8 cellular contexts compared by ENCODE assay signal in genomic region chr11:94767701-94768601, GRCh38. TPM values are rescaled to one million over a fixed set of nuclear protein-coding genes. Genes with fewer than 3 reads are reported as not detected.
DNase-seq lines count a peak whose midpoint lies in the region; ATAC-seq, FAIRE-seq and TF ChIP-seq lines count a peak whose summit lies in the region.

Gene AMOTL1 (plus strand): TSS chr11:94768356. CDS start chr11:94768512, 156 bp downstream.

- H3K27ac ChIP-seq in SK-N-MC (no peak within 1 kb of the TSS), small intestine (ENCODE audit: low read depth in 1 of 2, low read length in 1 of 2) (peak within 1 kb of the TSS; percentile 21 to 93)

- TF ChIP-seq CTCF in choroid plexus epithelial cell (conservative IDR thresholded peaks at IDR 0.05; ENCODE audit: low read depth, low read length), result no peak

- peak within 1 kb of the TSS; percentile 92 for H3K9ac ChIP-seq in SK-N-MC (ENCODE audit: insufficient read length)

- ATAC-seq in GM21723 (IDR thresholded peaks at IDR 0.05; ENCODE audit: unreplicated experiment), result peak; percentile 60

- no peak for FAIRE-seq in small intestine (lab: Jason Lieb, UNC)

- DNase-seq in Daoy (ENCODE audit: low read depth) (peak; percentile 94), MG63 (peak; percentile 94), SK-N-MC (ENCODE audit: low read depth, low spot score) (no peak), choroid plexus epithelial cell (ENCODE audit: low read depth) (peak; percentile 86), islet precursor cell (peak; percentile 99), small intestine (peak; percentile 39), SHP77 treated with DMSO at 0.1 percent for 48 hours (lab: John Stamatoyannopoulos, UW) (no peak)

- peaks cover 0 to 4% of the 10 kb centered on the region in 2 donors for H3K4me1 ChIP-seq in small intestine (ENCODE audit: control insufficient read depth in 2 of 2, insufficient read depth in 1 of 2, low read depth in 1 of 2, low read length in 1 of 2)

- H3K27me3 ChIP-seq in MG63 (no peaks in the 10 kb centered on the region), small intestine (ENCODE audit: control insufficient read depth in 2 of 2, insufficient read depth in 2 of 2, low read length in 2 of 2) (peaks cover 0 to 6% of the 10 kb centered on the region in 2 donors)

- no peaks in the 10 kb centered on the region; the same call in 1 of the 2 replicates for H3K9me3 ChIP-seq in MG63
- no peaks in the 10 kb centered on the region for H3K9me3 ChIP-seq in SK-N-MC (ENCODE audit: low read depth, low read length)
- no peaks in the 10 kb centered on the region for H3K9me3 ChIP-seq in small intestine (ENCODE audit: control insufficient read depth, low read depth)

- H3K36me3 ChIP-seq in MG63, result no peaks in the 10 kb centered on the region; the same call in 1 of the 2 replicates
- H3K36me3 ChIP-seq in SK-N-MC (ENCODE audit: insufficient read depth, low read length), result peaks cover 10% of the 10 kb centered on the region; the same call in 1 of the 2 replicates
- H3K36me3 ChIP-seq in small intestine (ENCODE audit: control insufficient read depth in 2 of 2, insufficient read depth in 2 of 2, low read length in 2 of 2), result no peaks in the 10 kb centered on the region

- H3K4me3 ChIP-seq in MG63 (peak within 1 kb of the TSS; percentile 90), SK-N-MC (peak within 1 kb of the TSS; percentile 84), choroid plexus epithelial cell (ENCODE audit: low read depth, low read length) (peak within 1 kb of the TSS; percentile 92), small intestine (ENCODE audit: low read depth in 1 of 2, low read length in 2 of 2) (peak within 1 kb of the TSS; percentile 62)

- 2 to 4% (median 3%) methylated on average over 54 to 57 of the region's 57 CpGs for WGBS in small intestine, 3 donors

RNA-seq across cellular contexts. Expression of gene AMOTL1, which starts in this region (rescaled TPM):
- total RNA-seq in Daoy (2014; rRNA removed; shearing (Covaris generic)), result 14.9 and 16.2 TPM in 2 replicates
- 15.1 TPM in 2 replicates for total RNA-seq in MG63 (2014; rRNA removed; shearing (Covaris generic); ENCODE audit: low replicate concordance)
- polyA plus RNA-seq in small intestine, result 1 to 10 TPM in 1 of 3 donors, under 1 TPM in 2; 0.81 to 6.6 (median 0.89) TPM

Comparison
In these comparisons a context has a peak if more than half of its experiments do, and no peak if none do; other contexts are left out.
1. DNase-seq: peak in Daoy (single experiment), MG63 (single experiment), choroid plexus epithelial cell (single experiment), islet precursor cell (single experiment) and small intestine (single experiment); none in SK-N-MC (single experiment) and SHP77 treated with DMSO at 0.1 percent for 48 hours (single experiment).
2. Peak in every context shown above with its lines, with median percentiles within 50 percentile points of each other: H3K4me3 ChIP-seq.